Comparison of ENCODE assay signal across 21 cellular contexts in genomic region chr7:116461500-116461899, GRCh38. TPM values are rescaled to one million over a fixed set of nuclear protein-coding genes. Genes with fewer than 3 reads are reported as not detected.
DNase-seq lines count a peak whose midpoint lies in the region; ATAC-seq and TF ChIP-seq lines count a peak whose summit lies in the region.
"Had no signal": no experiment of that assay in that cellular context is flagged by ENCODE, and none has a peak within 500 bp of the region (broad histone marks: within the 10 kb centered on the region; RNA-seq: fewer than 3 reads in every experiment).

No MANE protein-coding gene starts in this region.

- H2AK5ac ChIP-seq in IMR-90 (ENCODE audit: low read depth, low read length), result no peak overlapping the region

- H2BK15ac ChIP-seq in IMR-90 (ENCODE audit: low read depth, low read length), result no peak overlapping the region

- H4K20me1 ChIP-seq in IMR-90 (ENCODE audit: insufficient read depth, low read length), result no peaks in the 10 kb centered on the region

- H3K4me1 ChIP-seq in IMR-90 (ENCODE audit: control insufficient read depth, insufficient read depth, low read length), result peaks cover 6% of the 10 kb centered on the region
- H3K4me1 ChIP-seq in adipocyte (ENCODE audit: control insufficient read depth, insufficient read depth, low read length), result peaks cover 25% of the 10 kb centered on the region
- H3K4me1 ChIP-seq: gastroesophageal sphincter had no signal

- H3K9me3 ChIP-seq in IMR-90 (ENCODE audit: control insufficient read depth, insufficient read depth, low read length) (no peaks in the 10 kb centered on the region), adipocyte (ENCODE audit: control insufficient read depth, low read length) (no peaks in the 10 kb centered on the region)
- H3K9me3 ChIP-seq: gastroesophageal sphincter had no signal

- no peak overlapping the region for H3K56ac ChIP-seq in IMR-90 (ENCODE audit: extremely low read depth, insufficient read depth, low read length)

- H3K27ac ChIP-seq in IMR-90 (ENCODE audit: insufficient read depth, low read length), result no peak overlapping the region
- H3K27ac ChIP-seq: gastroesophageal sphincter, WERI-Rb-1 had no signal

- no peak for TF ChIP-seq POLR2A in IMR-90 (IDR thresholded peaks at IDR 0.05; ENCODE audit: low read depth, low read length)

- in situ Hi-C loops in ACHN (cut with HindIII; ENCODE audit: low pct_ligation_motif_present, low pct_unique_long_range_greater_than_20kb, low sequenced_read_pairs) (no loop called here), IMR-90 (cut with MboI; ENCODE audit: low sequenced_read_pairs) (no loop called here)

- H3K4me2 ChIP-seq in IMR-90 (ENCODE audit: low read depth, low read length), result peak overlapping the region; percentile 22; the same call in 1 of the 2 replicates

- peak; percentile 42 for DNase-seq in ACHN
- no peak for DNase-seq in IMR-90
- DNase-seq in adipocyte (ENCODE audit: low read depth), result no peak
- no peak for DNase-seq in foreskin fibroblast
- DNase-seq in middle frontal gyrus (ENCODE audit: extremely low spot score, low spot score), result no peak
- DNase-seq in activated effector memory CD4-positive, alpha-beta T cell treated with Interleukin-2 at 50 U/mL for 16 hours, result no peak
- DNase-seq in NCI-H2029 (lab: John Stamatoyannopoulos, UW), result no peak
- DNase-seq: activated CD4-positive, alpha-beta T cell treated with anti-CD3 and anti-CD28 coated beads, Interleukin-2, amount 50 U/mL, for 4 hours; activated naive CD4-positive, alpha-beta T cell; activated T-cell treated with anti-CD3 and anti-CD28 coated beads for 4 hours; AML-193; amygdala; DND-41; endodermal cell; NCI-H2081; NCI-H446; WERI-Rb-1 had no signal

- no peak for ATAC-seq in IMR-90 (ENCODE audit: low read depth)
- ATAC-seq in GM18867 (IDR thresholded peaks at IDR 0.05; ENCODE audit: unreplicated experiment), result no peak
- ATAC-seq: gastroesophageal sphincter had no signal

- no peak overlapping the region for H4K5ac ChIP-seq in IMR-90 (ENCODE audit: low read depth, low read length)

- H2BK5ac ChIP-seq in IMR-90 (ENCODE audit: low read depth, low read length, poor library complexity, severe bottlenecking), result peak overlapping the region; percentile 33

- no TSS peak for BruUV-seq in IMR-90 (replicated peaks; lab: Mats Ljungman, UMichigan)

- H4K8ac ChIP-seq in IMR-90 (ENCODE audit: low read depth in 2 of 2, low read length in 2 of 2), result no peak overlapping the region

- H3K14ac ChIP-seq in IMR-90 (replicated peaks; ENCODE audit: low read depth, low read length), result no peak overlapping the region

- POLR2A ChIA-PET in IMR-90 (lab: Charles Lee; ENCODE audit: unreplicated experiment), result no interaction called here

- H2BK20ac ChIP-seq in IMR-90 (ENCODE audit: low read depth, low read length), result no peak overlapping the region

- no peaks in the 10 kb centered on the region for H3K27me3 ChIP-seq in IMR-90 (ENCODE audit: control insufficient read depth, insufficient read depth, low read length)
- no peaks in the 10 kb centered on the region for H3K27me3 ChIP-seq in adipocyte (replicated peaks; ENCODE audit: control insufficient read depth, insufficient read depth, low read length)
- H3K27me3 ChIP-seq: gastroesophageal sphincter had no signal

- CTCF ChIA-PET in IMR-90 (lab: Yijun Ruan, JAX), result no interaction called here

- H3K4ac ChIP-seq in IMR-90 (ENCODE audit: low read depth, low read length), result no peak overlapping the region

- no peaks in the 10 kb centered on the region for H3K9me1 ChIP-seq in IMR-90 (ENCODE audit: insufficient read depth, low read length)

- H3K9ac ChIP-seq in IMR-90 (ENCODE audit: low read depth, low read length), result no peak overlapping the region
- peak overlapping the region; percentile 34 for H3K9ac ChIP-seq in adipocyte (ENCODE audit: low read length)

- H3K4me3 ChIP-seq in IMR-90 (ENCODE audit: insufficient read depth, low read depth, low read length), result no peak overlapping the region
- H3K4me3 ChIP-seq in adipocyte (ENCODE audit: low read length), result no peak overlapping the region
- no peak overlapping the region for H3K4me3 ChIP-seq in foreskin fibroblast (ENCODE audit: low read depth in 1 of 2, low read length in 2 of 2)
- H3K4me3 ChIP-seq: gastroesophageal sphincter had no signal

- no peak overlapping the region for H2AFZ ChIP-seq in IMR-90 (replicated peaks; ENCODE audit: low read length, poor library complexity)

- H3K18ac ChIP-seq in IMR-90 (ENCODE audit: low read depth, low read length), result no peak overlapping the region

- no peak overlapping the region for H3K23ac ChIP-seq in IMR-90 (ENCODE audit: low read depth, low read length)

- no peak overlapping the region for H2BK120ac ChIP-seq in IMR-90 (ENCODE audit: low read depth, low read length)

- peak; percentile 21; the same call in 1 of the 2 replicates for TF ChIP-seq RAD21 in IMR-90 (IDR thresholded peaks at IDR 0.05; ENCODE audit: low read length)

- H3K79me1 ChIP-seq in IMR-90 (ENCODE audit: low read depth in 1 of 2, low read length in 2 of 2), result peaks cover 0 to 4% of the 10 kb centered on the region in 2 experiments; a peak in 2 of 4 replicates

- no peaks in the 10 kb centered on the region for H3K36me3 ChIP-seq in IMR-90 (ENCODE audit: control insufficient read depth, insufficient read depth, low read length)
- no peaks in the 10 kb centered on the region for H3K36me3 ChIP-seq in adipocyte (ENCODE audit: control insufficient read depth, insufficient read depth, low read length, severe bottlenecking)
- H3K36me3 ChIP-seq: gastroesophageal sphincter, WERI-Rb-1 had no signal

- intact Hi-C loops in IMR-90 (cut with micrococcal nuclease), result no loop called here

- dilution Hi-C loops in IMR-90 (cut with HindIII; ENCODE audit: low sequenced_read_pairs, unreplicated experiment), result no loop called here

- no peak overlapping the region for H2AK9ac ChIP-seq in IMR-90 (replicated peaks; ENCODE audit: low read depth, low read length, poor library complexity)

- H4K91ac ChIP-seq in IMR-90 (ENCODE audit: insufficient read depth, low read depth, low read length), result no peak overlapping the region

- TF ChIP-seq CTCF in IMR-90 (conservative IDR thresholded peaks at IDR 0.05; ENCODE audit: low read depth, low read length) (peak; percentile 23; the same call in 1 of the 2 replicates), foreskin fibroblast (IDR thresholded peaks at IDR 0.05; ENCODE audit: low read depth, low read length) (peak; percentile 12)

TF ChIP-seq in IMR-90, 13 proteins besides CTCF, POLR2A, EP300 and RAD21:
- TF ChIP-seq RCOR1 (IDR thresholded peaks at IDR 0.05; ENCODE audit: insufficient replicate concordance, low read length) (no peak), RFX5 (IDR thresholded peaks at IDR 0.05; ENCODE audit: low read depth, low read length) (no peak), NFE2L2 (IDR thresholded peaks at IDR 0.05; ENCODE audit: low read depth, low read length) (no peak), SMC3 (IDR thresholded peaks at IDR 0.05; ENCODE audit: low read depth, low read length) (0 out of 2 replicates have a peak, but pooled peaks have one; percentile 7)

RNA-seq across cellular contexts. Expression of gene CAV2, which starts 38.0 kb away (rescaled TPM):
- total RNA-seq in IMR-90 (2012; rRNA removed), result 199 and 217 TPM in 2 replicates
- 217 and 265 TPM in 2 replicates for polyA plus RNA-seq in IMR-90 (2012; rRNA removed)
- 110 and 169 TPM in 2 replicates for polyA plus RNA-seq in IMR-90 (2012; cell fraction: cytosol; rRNA removed)
- 42.8 and 115 TPM in 2 replicates for polyA plus RNA-seq in IMR-90 (2012; cell fraction: nucleus; rRNA removed; ENCODE audit: low replicate concordance)
- total RNA-seq: T-helper 1 cell treated with Interleukin-12 subunit alpha and Interleukin-12 subunit beta and Interleukin-4 antibody, amounts not matched to agents 30 ng/mL and 1 ng/mL, for 36 hours had no signal
- polyA plus RNA-seq: neural cell had no signal
